ENCODE assay signal across 21 cellular contexts in the genomic region with DNA sequence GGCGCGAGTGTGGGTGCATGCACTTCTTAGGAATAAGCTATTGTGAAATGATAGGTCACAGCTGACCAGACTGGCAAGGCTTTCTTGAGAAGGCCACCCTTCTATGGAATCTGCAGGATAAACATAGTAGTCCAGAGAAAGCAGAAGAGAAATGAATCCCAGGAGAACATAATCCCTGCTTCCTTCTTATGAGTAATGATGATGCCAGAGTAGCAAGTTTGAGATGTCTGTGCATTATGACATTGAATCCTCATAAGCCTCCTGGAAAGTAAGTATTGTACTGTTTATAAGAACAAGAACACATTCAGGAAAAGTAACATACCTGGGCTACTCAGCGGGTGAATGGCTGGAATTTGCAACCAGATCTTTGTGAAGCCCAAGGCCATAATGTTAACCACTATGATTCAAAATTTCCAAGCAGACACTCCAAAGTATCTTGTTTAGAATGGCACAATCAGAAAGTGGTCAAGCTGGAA.
A peak's percentile ranks its signal among the peaks of the same experiment; 100 is the strongest.
DNase-seq lines count a peak whose midpoint lies in the region; ATAC-seq and TF ChIP-seq lines count a peak whose summit lies in the region.
"Had no signal": no experiment of that assay in that cellular context is flagged by ENCODE, and none has a peak within 500 bp of the region (broad histone marks: within the 10 kb centered on the region; RNA-seq: fewer than 3 reads in every experiment).

No MANE protein-coding gene starts in this region.

- H3K4me1 ChIP-seq in HCT116 (ENCODE audit: control insufficient read depth in 1 of 2, insufficient read depth in 2 of 2, low read length in 2 of 2) (peaks cover 56 to 95% of the 10 kb centered on the region in 2 experiments), adipocyte (ENCODE audit: control insufficient read depth, insufficient read depth, low read length) (peaks cover 6% of the 10 kb centered on the region)
- H3K4me1 ChIP-seq: Caco-2, SJSA1, spleen had no signal

- TF ChIP-seq POLR2A in HCT116 (IDR thresholded peaks at IDR 0.05; ENCODE audit: borderline replicate concordance, extremely low read depth, insufficient read depth, insufficient read length), result no peak

- H2AFZ ChIP-seq in HCT116 (ENCODE audit: low read depth, low read length, poor library complexity, severe bottlenecking), result no peak overlapping the region

- no peaks in the 10 kb centered on the region; the same call in 1 of the 2 replicates for H3K79me2 ChIP-seq in HCT116 (ENCODE audit: insufficient read depth, low read length)

- ATAC-seq in HCT116 (no peak), GM21737 (IDR thresholded peaks at IDR 0.05; ENCODE audit: unreplicated experiment) (no peak), HG03196 (IDR thresholded peaks at IDR 0.05; ENCODE audit: unreplicated experiment) (no peak)
- ATAC-seq: activated CD4-positive, CD25-positive, alpha-beta regulatory T cell treated with anti-CD3 and anti-CD28 coated beads, Interleukin-2, amount 50 U/mL, for 24 hours; naive thymus-derived CD4-positive, alpha-beta T cell had no signal

- DNase-seq in HCT116 (ENCODE audit: low read depth, low spot score) (peak; percentile 48), adipocyte (ENCODE audit: low read depth) (peak; percentile 75), fibroblast of peridontal ligament (ENCODE audit: extremely low read depth) (peak; percentile 80), renal cortical epithelial cell (ENCODE audit: low read depth) (peak; percentile 41), islet precursor cell (no peak), occipital lobe (lab: John Stamatoyannopoulos, UW) (no peak)
- DNase-seq: AML-193; Caco-2; KBM-7; naive thymus-derived CD4-positive, alpha-beta T cell; NCI-H1092; NCI-H526; posterior cingulate gyrus; spleen; stimulated activated CD8-positive, alpha-beta memory T cell treated with anti-CD3 and anti-CD28 coated beads, Interleukin-4, amount 100 ng/mL, for 48 hours; substantia nigra had no signal

- RAD21 ChIA-PET in HCT116 (lab: Charles Lee; ENCODE audit: low non-redundant PET in 1 of 2, low total read pairs in 2 of 2, uncharacterized antibody in 2 of 2, unreplicated experiment in 2 of 2), result no interaction called here

- H3K9me2 ChIP-seq in HCT116 (ENCODE audit: insufficient read depth), result no peaks in the 10 kb centered on the region

- BruUV-seq in HCT116 (replicated peaks; lab: Mats Ljungman, UMichigan), result no TSS peak

- H3K27ac ChIP-seq in HCT116 (ENCODE audit: low read depth, low read length), result peak overlapping the region; percentile 97
- H3K27ac ChIP-seq: SJSA1, spleen had no signal

- H3K9ac ChIP-seq in HCT116 (ENCODE audit: low read length), result peak overlapping the region; percentile 72
- no peak overlapping the region for H3K9ac ChIP-seq in adipocyte (ENCODE audit: low read length)

- intact Hi-C loops in HCT116 (cut with micrococcal nuclease), result loop anchor here (5.0 kb wide), 1 partner anchor 158 kb away; no protein-coding TSS in a partner anchor

- H3K9me3 ChIP-seq in HCT116 (ENCODE audit: control insufficient read depth in 1 of 2, insufficient read depth in 1 of 2, low read depth in 1 of 2, low read length in 2 of 2), result no peaks in the 10 kb centered on the region
- no peaks in the 10 kb centered on the region for H3K9me3 ChIP-seq in adipocyte (ENCODE audit: control insufficient read depth, low read length)
- H3K9me3 ChIP-seq: Caco-2, SJSA1, spleen had no signal

- no peak for TF ChIP-seq CTCF in HCT116 (IDR thresholded peaks at IDR 0.05 in 2 of 3, conservative IDR thresholded peaks at IDR 0.05 in 1 of 3; ENCODE audit: borderline replicate concordance in 1 of 3, insufficient read depth in 1 of 3, low read depth in 2 of 3, low read length in 2 of 3)

- POLR2A ChIA-PET in HCT116 (lab: Charles Lee), result interaction anchor here (0.6 to 1.2 kb wide), 3 partner anchors 8 to 196 kb away, joined by 3 read pairs; no protein-coding TSS in a partner anchor

- H4K20me1 ChIP-seq in HCT116 (ENCODE audit: insufficient read depth), result no peaks in the 10 kb centered on the region

- no peak for TF ChIP-seq RAD21 in HCT116 (IDR thresholded peaks at IDR 0.05; ENCODE audit: low read depth)

- peak overlapping the region; percentile 63 for H3K4me2 ChIP-seq in HCT116 (ENCODE audit: low read length)

- H3K27me3 ChIP-seq in HCT116 (ENCODE audit: insufficient read depth, low read length), result no peaks in the 10 kb centered on the region
- no peaks in the 10 kb centered on the region for H3K27me3 ChIP-seq in adipocyte (replicated peaks; ENCODE audit: control insufficient read depth, insufficient read depth, low read length)
- H3K27me3 ChIP-seq: SJSA1, spleen had no signal

- CTCF ChIA-PET in HCT116 (lab: Charles Lee), result no interaction called here

- H3K4me3 ChIP-seq in HCT116 (replicated peaks in 1 of 2; ENCODE audit: low read depth in 1 of 2, low read length in 2 of 2) (no peak overlapping the region), adipocyte (ENCODE audit: low read length) (no peak overlapping the region)
- H3K4me3 ChIP-seq: lung, SJSA1, spleen had no signal

- H3K36me3 ChIP-seq in HCT116 (ENCODE audit: control insufficient read depth in 1 of 2, insufficient read depth in 2 of 2, low read length in 2 of 2) (no peaks in the 10 kb centered on the region), adipocyte (ENCODE audit: control insufficient read depth, insufficient read depth, low read length, severe bottlenecking) (no peaks in the 10 kb centered on the region)
- H3K36me3 ChIP-seq: SJSA1, spleen had no signal

TF ChIP-seq in HCT116, 20 proteins besides CTCF, POLR2A, EP300 and RAD21:
- TF ChIP-seq, protein P1, sequence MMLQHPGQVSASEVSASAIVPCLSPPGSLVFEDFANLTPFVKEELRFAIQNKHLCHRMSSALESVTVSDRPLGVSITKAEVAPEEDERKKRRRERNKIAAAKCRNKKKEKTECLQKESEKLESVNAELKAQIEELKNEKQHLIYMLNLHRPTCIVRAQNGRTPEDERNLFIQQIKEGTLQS (IDR thresholded peaks at IDR 0.05), result no peak
- TF ChIP-seq CEBPB (IDR thresholded peaks at IDR 0.05; ENCODE audit: low read depth), result peak; percentile 28; the same call in 1 of the 2 replicates
- TF ChIP-seq JUND (IDR thresholded peaks at IDR 0.05), result peak; percentile 62
- TF ChIP-seq, protein P2, sequence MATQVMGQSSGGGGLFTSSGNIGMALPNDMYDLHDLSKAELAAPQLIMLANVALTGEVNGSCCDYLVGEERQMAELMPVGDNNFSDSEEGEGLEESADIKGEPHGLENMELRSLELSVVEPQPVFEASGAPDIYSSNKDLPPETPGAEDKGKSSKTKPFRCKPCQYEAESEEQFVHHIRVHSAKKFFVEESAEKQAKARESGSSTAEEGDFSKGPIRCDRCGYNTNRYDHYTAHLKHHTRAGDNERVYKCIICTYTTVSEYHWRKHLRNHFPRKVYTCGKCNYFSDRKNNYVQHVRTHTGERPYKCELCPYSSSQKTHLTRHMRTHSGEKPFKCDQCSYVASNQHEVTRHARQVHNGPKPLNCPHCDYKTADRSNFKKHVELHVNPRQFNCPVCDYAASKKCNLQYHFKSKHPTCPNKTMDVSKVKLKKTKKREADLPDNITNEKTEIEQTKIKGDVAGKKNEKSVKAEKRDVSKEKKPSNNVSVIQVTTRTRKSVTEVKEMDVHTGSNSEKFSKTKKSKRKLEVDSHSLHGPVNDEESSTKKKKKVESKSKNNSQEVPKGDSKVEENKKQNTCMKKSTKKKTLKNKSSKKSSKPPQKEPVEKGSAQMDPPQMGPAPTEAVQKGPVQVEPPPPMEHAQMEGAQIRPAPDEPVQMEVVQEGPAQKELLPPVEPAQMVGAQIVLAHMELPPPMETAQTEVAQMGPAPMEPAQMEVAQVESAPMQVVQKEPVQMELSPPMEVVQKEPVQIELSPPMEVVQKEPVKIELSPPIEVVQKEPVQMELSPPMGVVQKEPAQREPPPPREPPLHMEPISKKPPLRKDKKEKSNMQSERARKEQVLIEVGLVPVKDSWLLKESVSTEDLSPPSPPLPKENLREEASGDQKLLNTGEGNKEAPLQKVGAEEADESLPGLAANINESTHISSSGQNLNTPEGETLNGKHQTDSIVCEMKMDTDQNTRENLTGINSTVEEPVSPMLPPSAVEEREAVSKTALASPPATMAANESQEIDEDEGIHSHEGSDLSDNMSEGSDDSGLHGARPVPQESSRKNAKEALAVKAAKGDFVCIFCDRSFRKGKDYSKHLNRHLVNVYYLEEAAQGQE (IDR thresholded peaks at IDR 0.05; ENCODE audit: low read depth), result no peak
- TF ChIP-seq EGR1 (IDR thresholded peaks at IDR 0.05; ENCODE audit: low read depth), result no peak
- TF ChIP-seq POLR2AphosphoS5 (IDR thresholded peaks at IDR 0.05; ENCODE audit: low read depth, low read length), result peak; percentile 33; the same call in 1 of the 2 replicates
- peak; percentile 44; the same call in 1 of the 2 replicates for TF ChIP-seq FOSL1 (IDR thresholded peaks at IDR 0.05; ENCODE audit: low read depth)
- TF ChIP-seq SP1 (IDR thresholded peaks at IDR 0.05; ENCODE audit: low read depth), result peak; percentile 57; the same call in 1 of the 2 replicates

Comparison
In these comparisons a context has a peak if more than half of its experiments do, and no peak if none do; other contexts are left out.
1. DNase-seq: peak in HCT116 (single experiment), adipocyte (single experiment), fibroblast of peridontal ligament (single experiment) and renal cortical epithelial cell (single experiment); none in islet precursor cell (single experiment) and occipital lobe (single experiment).